Comparison of ENCODE assay signal across 22 cellular contexts in the genomic region with DNA sequence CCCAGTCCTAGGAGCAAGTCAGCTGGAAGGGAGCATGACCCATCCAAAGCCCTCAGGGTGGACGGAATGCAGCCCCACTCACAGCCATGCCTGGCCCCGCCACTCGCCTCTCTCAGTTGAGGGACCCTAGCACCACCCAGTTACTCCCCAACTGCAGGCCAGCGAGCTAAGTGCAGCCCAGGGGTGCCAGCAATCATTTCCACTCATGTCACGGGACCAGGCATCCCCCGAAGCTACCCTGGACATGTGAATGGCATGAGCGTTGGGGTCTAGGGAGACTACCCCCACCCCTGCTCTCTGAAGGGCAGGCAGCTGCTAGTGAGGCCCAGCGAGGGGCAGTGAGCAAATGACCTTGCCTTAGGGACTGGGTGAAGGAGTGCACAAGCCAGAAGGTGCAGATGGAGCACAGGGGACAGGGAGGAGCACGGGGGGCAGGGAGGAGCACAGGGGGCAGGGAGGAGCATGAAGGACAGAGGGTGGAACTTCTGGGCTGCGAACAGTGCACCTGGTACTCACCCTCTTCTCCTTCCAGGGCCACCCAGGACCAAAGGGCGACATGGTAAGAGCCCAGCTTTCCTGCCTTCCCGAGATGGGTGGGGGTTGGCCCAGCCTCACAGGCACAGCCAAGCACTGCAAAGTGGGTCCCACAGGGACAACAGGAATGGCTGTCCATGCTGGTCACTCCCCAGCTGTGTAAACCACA.
"Had no signal": no experiment of that assay in that cellular context is flagged by ENCODE, and none has a peak within 500 bp of the region (broad histone marks: within the 10 kb centered on the region; RNA-seq: fewer than 3 reads in every experiment).

No MANE protein-coding gene starts in this region.

- H3K4me3 ChIP-seq: colonic mucosa, gastrocnemius medialis, lung, neural progenitor cell, ovary, stomach, thyroid gland, vagina had no signal

- ATAC-seq: esophagus mucosa; gastrocnemius medialis; left lobe of liver; naive thymus-derived CD4-positive, alpha-beta T cell; sciatic nerve; stimulated activated naive B cell treated with anti-CD40 and anti-IgM and Interleukin-4, amounts not matched to agents 10 μg/mL and 1 μg/mL and 100 μg/mL, for 72 hours had no signal

- H3K9ac ChIP-seq: neural progenitor cell had no signal

- H2AFZ ChIP-seq: neural progenitor cell had no signal

- DNase-seq: colonic mucosa; effector CD8-positive, alpha-beta T cell; endodermal cell; foreskin fibroblast; gastrocnemius medialis; head of caudate nucleus; naive thymus-derived CD4-positive, alpha-beta T cell; nucleus accumbens; ovary; stimulated activated CD4-positive, alpha-beta T cell treated with anti-CD3 and anti-CD28 coated beads, Interleukin-2, amount 100 ng/mL, for 48 hours; stimulated activated naive B cell treated with anti-CD40 and anti-IgM and Interleukin-4, amounts not matched to agents 10 μg/mL and 1 μg/mL and 100 μg/mL, for 72 hours; stomach; thyroid gland; trophoblast cell had no signal

- H3K4me1 ChIP-seq: colonic mucosa, gastrocnemius medialis, neural progenitor cell, vagina had no signal

- H3K4me2 ChIP-seq: neural progenitor cell had no signal

- H3K36me3 ChIP-seq: colonic mucosa, neural progenitor cell, ovary, stomach, thyroid gland, vagina had no signal

- H3K9me3 ChIP-seq: colonic mucosa, gastrocnemius medialis, ovary, stomach, thyroid gland, vagina had no signal

- H3K27me3 ChIP-seq: colonic mucosa, gastrocnemius medialis, neural progenitor cell, ovary, stomach, thyroid gland, vagina had no signal

- H3K27ac ChIP-seq: colonic mucosa, epithelial cell of prostate, gastrocnemius medialis, neural progenitor cell, ovary, stomach, vagina had no signal

- FAIRE-seq: keratinocyte had no signal
